In the genomic region with DNA sequence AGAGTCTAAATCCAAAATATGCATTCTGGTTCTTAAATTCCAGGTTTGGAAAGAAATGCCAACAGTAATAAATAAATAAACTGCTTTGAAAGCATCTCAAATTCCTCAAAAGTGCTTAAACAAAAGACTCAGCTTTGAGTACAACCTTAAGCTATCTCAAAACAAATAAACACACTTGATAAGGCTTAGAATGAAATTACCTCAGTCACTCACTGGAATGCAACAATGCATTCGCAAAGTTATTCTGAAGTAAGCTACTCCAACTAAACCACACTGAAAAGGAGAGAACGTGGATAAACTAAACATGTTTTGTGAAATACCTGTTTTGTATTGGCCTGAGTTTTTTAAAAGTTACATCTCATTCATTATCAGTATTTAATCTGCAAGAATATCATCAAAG, we compare ENCODE assay signal across 8 cellular contexts. TPM values are rescaled to one million over a fixed set of nuclear protein-coding genes. Genes with fewer than 3 reads are reported as not detected.
DNase-seq lines count a peak whose midpoint lies in the region; ATAC-seq and TF ChIP-seq lines count a peak whose summit lies in the region.

No MANE protein-coding gene starts in this region.

- H3K9ac ChIP-seq in HUES48 (ENCODE audit: low read depth, low read length): peak overlapping the region; percentile 39

- intact Hi-C loops in breast epithelium (cut with DNase I; ENCODE audit: low total_unique reads): no loop called here
- intact Hi-C loops in mucosa of descending colon (cut with DNase I, micrococcal nuclease): no loop called here

- in situ Hi-C loops in ACHN (cut with HindIII; ENCODE audit: low pct_ligation_motif_present, low pct_unique_long_range_greater_than_20kb, low sequenced_read_pairs): no loop called here

- H3K27ac ChIP-seq in HUES48 (ENCODE audit: low read depth, low read length): peak overlapping the region; percentile 94
- peak overlapping the region; percentile 94 to 98 for H3K27ac ChIP-seq in breast epithelium

- DNase-seq in ACHN: peak; percentile 10
- DNase-seq in breast epithelium (ENCODE audit: low spot score in 2 of 2): no peak
- DNase-seq in mucosa of descending colon: no peak
- no peak for DNase-seq in SHP77 (lab: John Stamatoyannopoulos, UW)
- DNase-seq in activated gamma-delta T cell (lab: John Stamatoyannopoulos, UW): no peak

- H3K36me3 ChIP-seq in HUES48 (ENCODE audit: control insufficient read depth, insufficient read depth, low read length) (peaks cover 7% of the 10 kb centered on the region; the same call in 1 of the 2 replicates), breast epithelium (no peaks in the 10 kb centered on the region), mucosa of descending colon (ENCODE audit: low read depth) (no peaks in the 10 kb centered on the region)

- H3K4me1 ChIP-seq in HUES48 (ENCODE audit: control insufficient read depth, insufficient read depth, low read length): peaks cover 16% of the 10 kb centered on the region
- H3K4me1 ChIP-seq in breast epithelium: no peaks in the 10 kb centered on the region
- peaks cover 14% of the 10 kb centered on the region for H3K4me1 ChIP-seq in mucosa of descending colon (ENCODE audit: low read depth)

- TF ChIP-seq POLR2A in breast epithelium (IDR thresholded peaks at IDR 0.05): no peak

- H3K27me3 ChIP-seq in HUES48 (ENCODE audit: control insufficient read depth, insufficient read depth, low read length): no peaks in the 10 kb centered on the region
- H3K27me3 ChIP-seq in breast epithelium: no peaks in the 10 kb centered on the region

- TF ChIP-seq CTCF in breast epithelium (IDR thresholded peaks at IDR 0.05): no peak
- TF ChIP-seq CTCF in mucosa of descending colon (IDR thresholded peaks at IDR 0.05): no peak

- no peaks in the 10 kb centered on the region for H3K9me3 ChIP-seq in HUES48 (ENCODE audit: control insufficient read depth, insufficient read depth, low read length)
- no peaks in the 10 kb centered on the region for H3K9me3 ChIP-seq in breast epithelium
- no peaks in the 10 kb centered on the region for H3K9me3 ChIP-seq in mucosa of descending colon

- H3K4me3 ChIP-seq in HUES48 (ENCODE audit: low read depth, low read length) (peak overlapping the region; percentile 94), breast epithelium (peak overlapping the region; percentile 70 to 94 (median 74)), mucosa of descending colon (peak overlapping the region; percentile 54)

- ATAC-seq in mucosa of descending colon: no peak
- no peak for ATAC-seq in GM18909 (IDR thresholded peaks at IDR 0.05; ENCODE audit: poor library complexity, unreplicated experiment)
- ATAC-seq in GM18867 (IDR thresholded peaks at IDR 0.05; ENCODE audit: unreplicated experiment): no peak

RNA-seq across cellular contexts. Expression of gene SPTSSA, which starts 1.2 kb away (rescaled TPM):
- total RNA-seq in breast epithelium (10 to 100 TPM; 17.1 to 67.0 (median 38.0) TPM), mucosa of descending colon (10 to 100 TPM; 39.0 to 63.9 (median 44.2) TPM)
